ENCODE assay signal across 8 cellular contexts in genomic region chr11:63838150-63838681, GRCh38. TPM values are rescaled to one million over a fixed set of nuclear protein-coding genes. Genes with fewer than 3 reads are reported as not detected.
DNase-seq lines count a peak whose midpoint lies in the region; ATAC-seq and TF ChIP-seq lines count a peak whose summit lies in the region.

No MANE protein-coding gene starts in this region.

- peaks cover 23 to 34% of the 10 kb centered on the region in 2 donors for H3K36me3 Mint-ChIP-seq in CD14-positive monocyte
- no peaks in the 10 kb centered on the region for H3K36me3 Mint-ChIP-seq in IgD-negative memory B cell
- peaks cover 0 to 16% (median 0%) of the 10 kb centered on the region in 3 donors for H3K36me3 Mint-ChIP-seq in naive thymus-derived CD8-positive, alpha-beta T cell

- DNase-seq in CD14-positive monocyte (ENCODE audit: low spot score) (no peak), coronary artery (ENCODE audit: low spot score) (no peak), AML-193 (lab: John Stamatoyannopoulos, UW) (no peak), NCI-H446 (lab: John Stamatoyannopoulos, UW) (no peak), NCI-H2171 treated with DMSO at 0.1 percent for 48 hours (lab: John Stamatoyannopoulos, UW) (no peak)
- peak in 1 of 10 donors; percentile 12 for DNase-seq in naive thymus-derived CD8-positive, alpha-beta T cell

- peaks cover 0 to 2% (median 0%) of the 10 kb centered on the region in 7 donors for H3K9me3 Mint-ChIP-seq in CD14-positive monocyte
- no peaks in the 10 kb centered on the region for H3K9me3 Mint-ChIP-seq in IgD-negative memory B cell
- H3K9me3 Mint-ChIP-seq in naive thymus-derived CD8-positive, alpha-beta T cell: no peaks in the 10 kb centered on the region

- ATAC-seq in naive thymus-derived CD8-positive, alpha-beta T cell: no peak
- ATAC-seq in GM18498 (IDR thresholded peaks at IDR 0.05; ENCODE audit: unreplicated experiment): no peak

- TF ChIP-seq CTCF in CD14-positive monocyte (IDR thresholded peaks at IDR 0.05) (no peak), coronary artery (IDR thresholded peaks at IDR 0.05) (no peak)

- H3K27ac Mint-ChIP-seq in CD14-positive monocyte: peak overlapping the region; percentile 92 to 98 (median 94)
- peak overlapping the region; percentile 74 to 96 (median 94) for H3K27ac Mint-ChIP-seq in IgD-negative memory B cell
- H3K27ac Mint-ChIP-seq in naive thymus-derived CD8-positive, alpha-beta T cell: peak overlapping the region; percentile 38 to 95 (median 88)

- POLR2A ChIA-PET in naive thymus-derived CD8-positive, alpha-beta T cell (lab: Charles Lee): interaction anchor here (0.6 to 3.8 kb wide), 35 partner anchors 10 to 997 kb away, joined by 3 to 34 read pairs (median 5); partner anchors contain the start of genes PRDX5, RCOR2, TRMT112 and ZFTA

- H3K27me3 Mint-ChIP-seq in CD14-positive monocyte (ENCODE audit: low read depth in 3 of 3) (peaks cover 0 to 2% (median 2%) of the 10 kb centered on the region in 3 donors), IgD-negative memory B cell (no peaks in the 10 kb centered on the region)
- no peaks in the 10 kb centered on the region for H3K27me3 Mint-ChIP-seq in naive thymus-derived CD8-positive, alpha-beta T cell

- H3K4me3 Mint-ChIP-seq in CD14-positive monocyte (peak overlapping the region; percentile 82 to 88), IgD-negative memory B cell (peak overlapping the region; percentile 90 to 95 (median 92))
- H3K4me3 Mint-ChIP-seq in naive thymus-derived CD8-positive, alpha-beta T cell: peak overlapping the region; percentile 84 to 94 (median 88)

- intact Hi-C loops in CD14-positive monocyte (cut with micrococcal nuclease): loop anchor here (2.0 to 5.0 kb wide), 4 partner anchors 34 to 104 kb away; no protein-coding TSS in a partner anchor

- peak overlapping the region; percentile 89 for H3K4me3 ChIP-seq in coronary artery

- H3K27ac ChIP-seq in coronary artery: peak overlapping the region; percentile 74 to 89

- peaks cover 49% of the 10 kb centered on the region for H3K4me1 Mint-ChIP-seq in CD14-positive monocyte
- H3K4me1 Mint-ChIP-seq in IgD-negative memory B cell: peaks cover 22 to 43% (median 43%) of the 10 kb centered on the region in 3 donors
- H3K4me1 Mint-ChIP-seq in naive thymus-derived CD8-positive, alpha-beta T cell: peaks cover 43 to 54% (median 50%) of the 10 kb centered on the region in 4 donors

RNA-seq across cellular contexts. Expression of gene MARK2, which starts 0.7 kb away (rescaled TPM):
- polyA plus RNA-seq in CD14-positive monocyte (10 to 100 TPM; 32.4 to 33.3 TPM), IgD-negative memory B cell (50.8 TPM)
- total RNA-seq in naive thymus-derived CD8-positive, alpha-beta T cell: 10 to 100 TPM; 64.8 to 74.5 TPM
- 10 to 100 TPM; 37.0 to 57.0 (median 40.3) TPM for polyA plus RNA-seq in naive thymus-derived CD8-positive, alpha-beta T cell

RNA-seq across cellular contexts. Expression of gene SPINDOC, which starts 25.0 kb away (rescaled TPM):
- polyA plus RNA-seq in CD14-positive monocyte: under 1 TPM; 0.10 to 0.20 TPM
- 0.94 TPM for polyA plus RNA-seq in IgD-negative memory B cell
- 10 to 100 TPM; 11.0 to 13.0 TPM for total RNA-seq in naive thymus-derived CD8-positive, alpha-beta T cell
- polyA plus RNA-seq in naive thymus-derived CD8-positive, alpha-beta T cell: under 1 TPM; 0.47 to 0.66 (median 0.49) TPM
